ENCODE assay signal across 29 cellular contexts in genomic region chr20:17633221-17633849, GRCh38.
"Had no signal": no experiment of that assay in that cellular context is flagged by ENCODE, and none has a peak within 500 bp of the region (broad histone marks: within the 10 kb centered on the region; RNA-seq: fewer than 3 reads in every experiment).

No MANE protein-coding gene starts in this region.

- ATAC-seq: activated CD4-positive, CD25-positive, alpha-beta regulatory T cell treated with anti-CD3 and anti-CD28 coated beads, Interleukin-2, amount 50 U/mL, for 24 hours; activated naive CD8-positive, alpha-beta T cell treated with anti-CD3 and anti-CD28 coated beads, Interleukin-2, amount 50 U/mL, for 24 hours; left cardiac atrium; naive thymus-derived CD4-positive, alpha-beta T cell; stimulated activated memory B cell treated with anti-CD40 and anti-IgM and Interleukin-4, amounts not matched to agents 10 μg/mL and 1 μg/mL and 100 μg/mL, for 72 hours; stimulated activated naive CD8-positive, alpha-beta T cell treated with anti-CD3 and anti-CD28 coated beads, Interleukin-15, amount 100 ng/mL, for 72 hours had no signal

- H3K27ac ChIP-seq: epithelial cell of prostate, WERI-Rb-1 had no signal

- H3K27ac Mint-ChIP-seq: activated naive CD8-positive, alpha-beta T cell treated with anti-CD3 and anti-CD28 coated beads, Interleukin-2, amount 50 U/mL, for 24 hours; stimulated activated memory B cell treated with anti-CD40 and anti-IgM and Interleukin-4, amounts not matched to agents 10 μg/mL and 1 μg/mL and 100 μg/mL, for 72 hours; T-helper 1 cell treated with Interleukin-12 subunit alpha and Interleukin-12 subunit beta and Interleukin-4 antibody, amounts not matched to agents 30 μg/mL and 1 μg/mL, for 36 hours had no signal

- H3K9me3 Mint-ChIP-seq: activated naive CD8-positive, alpha-beta T cell treated with anti-CD3 and anti-CD28 coated beads, Interleukin-2, amount 50 U/mL, for 24 hours; central memory CD8-positive, alpha-beta T cell; naive thymus-derived CD4-positive, alpha-beta T cell; stimulated activated memory B cell treated with anti-CD40 and anti-IgM and Interleukin-4, amounts not matched to agents 10 μg/mL and 1 μg/mL and 100 μg/mL, for 72 hours; stimulated activated naive CD8-positive, alpha-beta T cell treated with anti-CD3 and anti-CD28 coated beads, Interleukin-15, amount 100 ng/mL, for 72 hours; T-helper 1 cell treated with Interleukin-12 subunit alpha and Interleukin-12 subunit beta and Interleukin-4 antibody, amounts not matched to agents 30 μg/mL and 1 μg/mL, for 36 hours had no signal

- H3K4me3 ChIP-seq: esophagus squamous epithelium, sigmoid colon, tibial nerve had no signal

- H3K4me3 Mint-ChIP-seq: activated naive CD8-positive, alpha-beta T cell treated with anti-CD3 and anti-CD28 coated beads, Interleukin-2, amount 50 U/mL, for 24 hours; central memory CD8-positive, alpha-beta T cell; naive thymus-derived CD4-positive, alpha-beta T cell; stimulated activated memory B cell treated with anti-CD40 and anti-IgM and Interleukin-4, amounts not matched to agents 10 μg/mL and 1 μg/mL and 100 μg/mL, for 72 hours; stimulated activated naive CD8-positive, alpha-beta T cell treated with anti-CD3 and anti-CD28 coated beads, Interleukin-15, amount 100 ng/mL, for 72 hours; T-helper 1 cell treated with Interleukin-12 subunit alpha and Interleukin-12 subunit beta and Interleukin-4 antibody, amounts not matched to agents 30 μg/mL and 1 μg/mL, for 36 hours had no signal

- DNase-seq: activated CD4-positive, alpha-beta T cell treated with anti-CD3 and anti-CD28 coated beads for 48 hours; activated CD4-positive, alpha-beta T cell treated with anti-CD3 and anti-CD28 coated beads, Interleukin-2, amount 50 U/mL, for 48 hours; activated CD8-positive, alpha-beta memory T cell treated with anti-CD3 and anti-CD28 coated beads for 24 hours; activated gamma-delta T cell; activated naive CD4-positive, alpha-beta T cell treated with anti-CD3 and anti-CD28 coated beads, Interleukin-2, amount 50 U/mL, for 16 hours; activated naive CD8-positive, alpha-beta T cell treated with anti-CD3 and anti-CD28 coated beads, Interleukin-2, amount 50 U/mL, for 24 hours; dermis blood vessel endothelial cell; effector CD4-positive, alpha-beta T cell; esophagus squamous epithelium; foreskin melanocyte; islet precursor cell; left cardiac atrium; midbrain; naive thymus-derived CD4-positive, alpha-beta T cell; posterior cingulate gyrus; sigmoid colon; small intestine; stimulated activated CD4-positive, alpha-beta T cell treated with anti-CD3 and anti-CD28 coated beads, Interleukin-4, amount 100 ng/mL, for 24 hours; stimulated activated CD8-positive, alpha-beta memory T cell treated with anti-CD3 and anti-CD28 coated beads, Interleukin-4, amount 100 ng/mL, for 48 hours; stimulated activated naive CD8-positive, alpha-beta T cell treated with anti-CD3 and anti-CD28 coated beads, Interleukin-15, amount 100 ng/mL, for 72 hours; SW 1271; T-helper 9 cell; WERI-Rb-1 had no signal

- H3K27me3 Mint-ChIP-seq: activated naive CD8-positive, alpha-beta T cell treated with anti-CD3 and anti-CD28 coated beads, Interleukin-2, amount 50 U/mL, for 24 hours; central memory CD8-positive, alpha-beta T cell; naive thymus-derived CD4-positive, alpha-beta T cell; stimulated activated memory B cell treated with anti-CD40 and anti-IgM and Interleukin-4, amounts not matched to agents 10 μg/mL and 1 μg/mL and 100 μg/mL, for 72 hours; stimulated activated naive CD8-positive, alpha-beta T cell treated with anti-CD3 and anti-CD28 coated beads, Interleukin-15, amount 100 ng/mL, for 72 hours had no signal

- H3K9me3 ChIP-seq: esophagus squamous epithelium, sigmoid colon, tibial nerve had no signal

- H3K27me3 ChIP-seq: esophagus squamous epithelium, sigmoid colon, tibial nerve had no signal

- H3K4me1 Mint-ChIP-seq: activated naive CD8-positive, alpha-beta T cell treated with anti-CD3 and anti-CD28 coated beads, Interleukin-2, amount 50 U/mL, for 24 hours; stimulated activated naive CD8-positive, alpha-beta T cell treated with anti-CD3 and anti-CD28 coated beads, Interleukin-15, amount 100 ng/mL, for 72 hours had no signal
